25 cellular contexts compared by ENCODE assay signal in genomic region chr11:70584786-70585545, GRCh38.
DNase-seq lines count a peak whose midpoint lies in the region; ATAC-seq and TF ChIP-seq lines count a peak whose summit lies in the region.
"Had no signal": no experiment of that assay in that cellular context is flagged by ENCODE, and none has a peak within 500 bp of the region (broad histone marks: within the 10 kb centered on the region; RNA-seq: fewer than 3 reads in every experiment).

No MANE protein-coding gene starts in this region.

- H3K4me1 ChIP-seq in H9 (ENCODE audit: insufficient read depth, low read length) (no peaks in the 10 kb centered on the region), upper lobe of right lung (no peaks in the 10 kb centered on the region)

- H2BK120ac ChIP-seq in H9 (ENCODE audit: low read depth, low read length, poor library complexity, severe bottlenecking), result no peak overlapping the region

- ATAC-seq in upper lobe of right lung, result no peak
- ATAC-seq: GM12878, HepG2, K562 had no signal

- no peaks in the 10 kb centered on the region for H4K20me1 ChIP-seq in H9 (ENCODE audit: control insufficient read depth, insufficient read depth, insufficient read length)

- H3K36me3 ChIP-seq in upper lobe of right lung (no peaks in the 10 kb centered on the region), brain microvascular endothelial cell (replicated peaks) (no peaks in the 10 kb centered on the region)
- H3K36me3 ChIP-seq: MG63 had no signal

- H3K27ac ChIP-seq in H9 (ENCODE audit: insufficient read length, low read depth, low read length) (no peak overlapping the region), upper lobe of right lung (no peak overlapping the region), brain microvascular endothelial cell (no peak overlapping the region)
- H3K27ac ChIP-seq: GM23248, HL-60, PC-9, RWPE1 had no signal

- H2BK12ac ChIP-seq in H9 (ENCODE audit: insufficient read length, low read depth, low read length), result no peak overlapping the region

- H3K9me3 ChIP-seq in H9 (ENCODE audit: control insufficient read depth, low read depth, low read length), result no peaks in the 10 kb centered on the region
- H3K9me3 ChIP-seq in upper lobe of right lung, result no peaks in the 10 kb centered on the region
- H3K9me3 ChIP-seq: MG63 had no signal

- H4K91ac ChIP-seq in H9 (ENCODE audit: insufficient read length, low read depth, low read length), result no peak overlapping the region

- H3K27me3 ChIP-seq in H9 (ENCODE audit: insufficient read depth, low read length) (no peaks in the 10 kb centered on the region), upper lobe of right lung (no peaks in the 10 kb centered on the region), brain microvascular endothelial cell (replicated peaks) (no peaks in the 10 kb centered on the region)
- H3K27me3 ChIP-seq: MG63 had no signal

- H3K4me3 ChIP-seq in upper lobe of right lung (no peak overlapping the region), brain microvascular endothelial cell (ENCODE audit: low read depth, low read length) (no peak overlapping the region)
- H3K4me3 ChIP-seq: GM12878, GM23248, K562, MG63, PC-9 had no signal

- no peak overlapping the region for H3K4ac ChIP-seq in H9 (ENCODE audit: low read depth, low read length)

- no peak for TF ChIP-seq CTCF in H9 (conservative IDR thresholded peaks at IDR 0.05)
- TF ChIP-seq CTCF in neural crest cell (conservative IDR thresholded peaks at IDR 0.05), result no peak
- no peak for TF ChIP-seq CTCF in upper lobe of right lung (IDR thresholded peaks at IDR 0.05)
- no peak for TF ChIP-seq CTCF in brain microvascular endothelial cell (IDR thresholded peaks at IDR 0.05; ENCODE audit: low read depth, low read length, missing control alignments)

- no peak overlapping the region for H3T11ph ChIP-seq in H9 (ENCODE audit: low read length)

- H3K23me2 ChIP-seq in H9 (ENCODE audit: insufficient read length, low read depth, low read length, poor library complexity, severe bottlenecking), result no peaks in the 10 kb centered on the region

- intact Hi-C loops in upper lobe of right lung (cut with DNase I), result no loop called here

- H3K4me1 Mint-ChIP-seq in H9 (peaks cover 16% of the 10 kb centered on the region in 2 experiments), neural crest cell (peaks cover 9% of the 10 kb centered on the region)

- H3K14ac ChIP-seq in H9 (ENCODE audit: insufficient read depth, low read length), result no peak overlapping the region; the same call in 1 of the 2 replicates

- H2BK15ac ChIP-seq in H9 (ENCODE audit: low read depth, low read length), result no peak overlapping the region

- H4K5ac ChIP-seq in H9 (ENCODE audit: insufficient read length, low read depth, low read length), result no peak overlapping the region

- H3K9me3 Mint-ChIP-seq in H9 (peaks cover 0 to 5% of the 10 kb centered on the region in 2 experiments; a peak in 1 of 5 replicates), neural crest cell (no peaks in the 10 kb centered on the region)
- H3K9me3 Mint-ChIP-seq: CD4-positive, alpha-beta T cell had no signal

- no peak overlapping the region for H4K8ac ChIP-seq in H9 (replicated peaks; ENCODE audit: insufficient read length, low read depth, low read length)

- no peak overlapping the region for H2AFZ ChIP-seq in H9 (ENCODE audit: low read length)
- H2AFZ ChIP-seq: GM23248, PC-9 had no signal

- H3K4me3 Mint-ChIP-seq in H9, result no peak overlapping the region
- no peak overlapping the region for H3K4me3 Mint-ChIP-seq in neural crest cell
- H3K4me3 Mint-ChIP-seq: CD4-positive, alpha-beta T cell had no signal

- H3K18ac ChIP-seq in H9 (ENCODE audit: insufficient read length, low read depth, low read length), result no peak overlapping the region

- no peak overlapping the region for H3K56ac ChIP-seq in H9 (ENCODE audit: insufficient read length, low read depth, low read length)

- peaks cover 5% of the 10 kb centered on the region in 3 experiments; a peak in 6 of 7 replicates for H3K36me3 Mint-ChIP-seq in H9 (ENCODE audit: insufficient read depth in 1 of 3, low read depth in 3 of 3)
- H3K36me3 Mint-ChIP-seq in neural crest cell (ENCODE audit: low read depth), result no peaks in the 10 kb centered on the region

- H3K79me1 ChIP-seq in H9 (ENCODE audit: insufficient read depth, low read depth, low read length, poor library complexity, severe bottlenecking), result no peaks in the 10 kb centered on the region

- H2BK5ac ChIP-seq in H9 (ENCODE audit: insufficient read length, low read length), result no peak overlapping the region

- no peak overlapping the region for H3K23ac ChIP-seq in H9 (ENCODE audit: insufficient read length, low read depth, low read length)

- H2AK5ac ChIP-seq in H9 (ENCODE audit: insufficient read length, low read length), result no peak overlapping the region

- DNase-seq in H9 (no peak), cerebellar cortex (ENCODE audit: low spot score) (peak; percentile 77), neural crest cell (ENCODE audit: low read depth, low spot score) (no peak), upper lobe of right lung (peak; percentile 35), brain microvascular endothelial cell (no peak), RKO (ENCODE audit: low spot score) (no peak)
- no peak for DNase-seq in activated naive CD4-positive, alpha-beta T cell (lab: John Stamatoyannopoulos, UW)
- DNase-seq: CD4-positive, alpha-beta T cell; COR-L47; DMS 273 treated with DMSO at 0.1 percent for 48 hours; DMS79 treated with DMSO at 0.1 percent for 48 hours; GM23248; HCEC 1CT; MG63; NCI-H1417; NCI-H2029; NCI-H2227 treated with DMSO at 0.1 percent for 48 hours; NCI-H510A treated with DMSO at 0.1 percent for 48 hours; NCI-H748 treated with DMSO at 0.1 percent for 48 hours; PC-9 had no signal

- H3K27ac Mint-ChIP-seq in H9 (peak overlapping the region; percentile 32 to 71 (median 44); a peak in 4 of 7 replicates), neural crest cell (ENCODE audit: unreplicated experiment) (peak overlapping the region; percentile 67)
- H3K27ac Mint-ChIP-seq: CD4-positive, alpha-beta T cell had no signal

- WGBS in H9 (ENCODE audit: extremely low coverage, insufficient read length, low lambda C conversion rate), result no CpG with 5 or more reads among the region's 13 CpGs

- no peak overlapping the region for H2BK20ac ChIP-seq in H9 (ENCODE audit: low read depth, low read length, poor library complexity, severe bottlenecking)

- no peak overlapping the region for H3K4me2 ChIP-seq in H9 (ENCODE audit: insufficient read depth, insufficient read length, low read length)
- H3K4me2 ChIP-seq: PC-9 had no signal

- no peak overlapping the region for H3K9ac ChIP-seq in H9 (ENCODE audit: extremely low read depth, insufficient read length, low read length)
- H3K9ac ChIP-seq: GM23248 had no signal

- in situ Hi-C loops in brain microvascular endothelial cell (cut with HindIII; ENCODE audit: low pct_ligation_motif_present, low sequenced_read_pairs), result no loop called here

- no peaks in the 10 kb centered on the region for H3K79me2 ChIP-seq in H9 (ENCODE audit: insufficient read depth, low read length)

- H3K27me3 Mint-ChIP-seq in H9 (ENCODE audit: low read depth), result peaks cover 2% of the 10 kb centered on the region
- H3K27me3 Mint-ChIP-seq in neural crest cell (ENCODE audit: low read depth), result no peaks in the 10 kb centered on the region

Comparison
In these comparisons a context has a peak if more than half of its experiments do, and no peak if none do; other contexts are left out.
1. DNase-seq: peak in cerebellar cortex (single experiment) and upper lobe of right lung (single experiment); none in H9 (single experiment), neural crest cell (single experiment), brain microvascular endothelial cell (single experiment), activated naive CD4-positive, alpha-beta T cell (0 of 4) and RKO (single experiment).